8 cellular contexts compared by ENCODE assay signal in genomic region chr11:2400069-2400760, GRCh38. TPM values are rescaled to one million over a fixed set of nuclear protein-coding genes. Genes with fewer than 3 reads are reported as not detected.
DNase-seq lines count a peak whose midpoint lies in the region; TF ChIP-seq lines count a peak whose summit lies in the region.

Gene TSSC4 (plus strand): TSS chr11:2400750. CDS start chr11:2402634, 1,884 bp downstream.

- peaks cover 68% of the 10 kb centered on the region for H3K36me3 ChIP-seq in MG63

- in situ Hi-C loops in G401 (cut with HindIII; ENCODE audit: low sequenced_read_pairs), result no loop called here

- H3K4me3 ChIP-seq in MG63 (peak within 1 kb of the TSS; percentile 96), fibroblast of villous mesenchyme (ENCODE audit: low read depth, low read length) (peak within 1 kb of the TSS; percentile 100)

- H3K9ac ChIP-seq in H9 (ENCODE audit: extremely low read depth, insufficient read length, low read length), result peak within 1 kb of the TSS; percentile 90

- no CpG with 5 or more reads among the region's 65 CpGs for WGBS in H9 (ENCODE audit: extremely low coverage, insufficient read length, low lambda C conversion rate)

- H3K36me3 Mint-ChIP-seq in H9 (ENCODE audit: insufficient read depth in 1 of 3, low read depth in 3 of 3), result peaks cover 4 to 39% (median 25%) of the 10 kb centered on the region in 3 experiments; a peak in 6 of 7 replicates
- no peaks in the 10 kb centered on the region for H3K36me3 Mint-ChIP-seq in neural crest cell (ENCODE audit: low read depth)

- no peak within 1 kb of the TSS for H3K27ac ChIP-seq in H9 (ENCODE audit: insufficient read length, low read depth, low read length)

- H2BK5ac ChIP-seq in H9 (ENCODE audit: insufficient read length, low read length), result no peak within 1 kb of the TSS

- no peak within 1 kb of the TSS for H3T11ph ChIP-seq in H9 (ENCODE audit: low read length)

- H3K79me1 ChIP-seq in H9 (ENCODE audit: insufficient read depth, low read depth, low read length, poor library complexity, severe bottlenecking), result no peaks in the 10 kb centered on the region

- H4K5ac ChIP-seq in H9 (ENCODE audit: insufficient read length, low read depth, low read length), result no peak within 1 kb of the TSS

- no peak within 1 kb of the TSS for H3K23ac ChIP-seq in H9 (ENCODE audit: insufficient read length, low read depth, low read length)

- H3K4me1 ChIP-seq in H9 (ENCODE audit: insufficient read depth, low read length), result no peaks in the 10 kb centered on the region

- no peak within 1 kb of the TSS for H3K56ac ChIP-seq in H9 (ENCODE audit: insufficient read length, low read depth, low read length)

- H3K27me3 ChIP-seq in H9 (ENCODE audit: insufficient read depth, low read length) (no peaks in the 10 kb centered on the region), MG63 (no peaks in the 10 kb centered on the region)

- peak within 1 kb of the TSS; percentile 81 to 88 for H3K4me3 Mint-ChIP-seq in H9
- H3K4me3 Mint-ChIP-seq in neural crest cell, result peak within 1 kb of the TSS; percentile 97

- H2AK5ac ChIP-seq in H9 (ENCODE audit: insufficient read length, low read length), result no peak within 1 kb of the TSS

- H2BK20ac ChIP-seq in H9 (ENCODE audit: low read depth, low read length, poor library complexity, severe bottlenecking), result no peak within 1 kb of the TSS

- H3K23me2 ChIP-seq in H9 (ENCODE audit: insufficient read length, low read depth, low read length, poor library complexity, severe bottlenecking), result peaks cover 13% of the 10 kb centered on the region

- H2BK120ac ChIP-seq in H9 (ENCODE audit: low read depth, low read length, poor library complexity, severe bottlenecking), result no peak within 1 kb of the TSS

- H4K8ac ChIP-seq in H9 (replicated peaks; ENCODE audit: insufficient read length, low read depth, low read length), result no peak within 1 kb of the TSS

- peak within 1 kb of the TSS; percentile 73 for H3K4me2 ChIP-seq in H9 (ENCODE audit: insufficient read depth, insufficient read length, low read length)

- peak within 1 kb of the TSS; percentile 79 for H3K14ac ChIP-seq in H9 (ENCODE audit: insufficient read depth, low read length)

- H3K79me2 ChIP-seq in H9 (ENCODE audit: insufficient read depth, low read length), result no peaks in the 10 kb centered on the region

- H3K18ac ChIP-seq in H9 (ENCODE audit: insufficient read length, low read depth, low read length), result peak within 1 kb of the TSS; percentile 65

- H3K27ac Mint-ChIP-seq in H9 (peak within 1 kb of the TSS; percentile 79 to 91 (median 84); a peak in 6 of 7 replicates), neural crest cell (ENCODE audit: unreplicated experiment) (peak within 1 kb of the TSS; percentile 88)

- H4K91ac ChIP-seq in H9 (ENCODE audit: insufficient read length, low read depth, low read length), result no peak within 1 kb of the TSS

- no peak within 1 kb of the TSS for H2AFZ ChIP-seq in H9 (ENCODE audit: low read length)

- H2BK12ac ChIP-seq in H9 (ENCODE audit: insufficient read length, low read depth, low read length), result no peak within 1 kb of the TSS

- DNase-seq in G401 (ENCODE audit: low spot score) (peak; percentile 100), H9 (peak; percentile 100), MG63 (peak; percentile 99), SIG-M5 (lab: John Stamatoyannopoulos, UW) (peak; percentile 95), activated gamma-delta T cell treated with Interleukin-2 at 50 U/mL for 16 hours (peak; percentile 99), fibroblast of villous mesenchyme (ENCODE audit: low read depth) (peak; percentile 100), neural crest cell (ENCODE audit: low read depth, low spot score) (peak; percentile 100), stromal cell of bone marrow (ENCODE audit: low read depth) (peak; percentile 100)

- H3K4me1 Mint-ChIP-seq in H9, result peaks cover 3 to 8% of the 10 kb centered on the region in 2 experiments
- peaks cover 11% of the 10 kb centered on the region for H3K4me1 Mint-ChIP-seq in neural crest cell

- 0 out of 2 replicates have a peak within 1 kb of the TSS, but pooled peaks have one; percentile 52 for H3K4ac ChIP-seq in H9 (ENCODE audit: low read depth, low read length)

- H3K27me3 Mint-ChIP-seq in H9 (ENCODE audit: low read depth) (no peaks in the 10 kb centered on the region), neural crest cell (ENCODE audit: low read depth) (peaks cover 5% of the 10 kb centered on the region)

- H3K9me3 Mint-ChIP-seq in H9, result no peaks in the 10 kb centered on the region
- H3K9me3 Mint-ChIP-seq in neural crest cell, result no peaks in the 10 kb centered on the region

- no peak within 1 kb of the TSS for H2BK15ac ChIP-seq in H9 (ENCODE audit: low read depth, low read length)

- TF ChIP-seq CTCF in H9 (conservative IDR thresholded peaks at IDR 0.05) (peak; percentile 98), fibroblast of villous mesenchyme (IDR thresholded peaks at IDR 0.05; ENCODE audit: insufficient read depth, low read depth, low read length) (peak; percentile 96), neural crest cell (conservative IDR thresholded peaks at IDR 0.05) (peak; percentile 99)

- H3K9me3 ChIP-seq in H9 (ENCODE audit: control insufficient read depth, low read depth, low read length) (no peaks in the 10 kb centered on the region), MG63 (no peaks in the 10 kb centered on the region)

- H4K20me1 ChIP-seq in H9 (ENCODE audit: control insufficient read depth, insufficient read depth, insufficient read length), result no peaks in the 10 kb centered on the region

RNA-seq across cellular contexts. Expression of gene TSSC4, which starts in this region (rescaled TPM):
- 44.6 and 46.1 TPM in 2 replicates for total RNA-seq in G401 (2014; rRNA removed; shearing (Covaris generic))
- total RNA-seq in H9 (2021), result 51.0 and 59.4 TPM in 2 replicates
- total RNA-seq in MG63 (2014; rRNA removed; shearing (Covaris generic); ENCODE audit: low replicate concordance), result 58.7 and 90.1 TPM in 2 replicates
- 54.8 and 58.6 TPM in 2 replicates for total RNA-seq in fibroblast of villous mesenchyme
- 48.8 and 60.1 TPM in 2 replicates for total RNA-seq in neural crest cell
